Comparison of ENCODE assay signal across 31 cellular contexts in genomic region chr5:16750445-16750844, GRCh38.
"Had no signal": no experiment of that assay in that cellular context is flagged by ENCODE, and none has a peak within 500 bp of the region (broad histone marks: within the 10 kb centered on the region; RNA-seq: fewer than 3 reads in every experiment).

No MANE protein-coding gene starts in this region.

- H3K27ac Mint-ChIP-seq: activated CD4-positive, alpha-beta memory T cell treated with anti-CD3 and anti-CD28 coated beads, Interleukin-2, amount 10 ng/mL, durations not matched to agents 7 days and 5 days; activated CD8-positive, alpha-beta memory T cell treated with anti-CD3 and anti-CD28 coated beads, Interleukin-2, amount 10 ng/mL, durations not matched to agents 7 days and 5 days; activated naive CD4-positive, alpha-beta T cell treated with anti-CD3 and anti-CD28 coated beads, Interleukin-2, amount 10 ng/mL, durations not matched to agents 7 days and 5 days; activated naive CD8-positive, alpha-beta T cell; activated naive CD8-positive, alpha-beta T cell treated with anti-CD3 and anti-CD28 coated beads, Interleukin-2, amount 50 U/mL, for 24 hours had no signal

- H3K27me3 ChIP-seq: SJCRH30 had no signal

- H3K4me1 Mint-ChIP-seq: activated CD4-positive, alpha-beta memory T cell treated with anti-CD3 and anti-CD28 coated beads, Interleukin-2, amount 10 ng/mL, durations not matched to agents 7 days and 5 days; activated CD8-positive, alpha-beta memory T cell treated with anti-CD3 and anti-CD28 coated beads, Interleukin-2, amount 10 ng/mL, durations not matched to agents 7 days and 5 days; activated naive CD4-positive, alpha-beta T cell treated with anti-CD3 and anti-CD28 coated beads, Interleukin-2, amount 10 ng/mL, durations not matched to agents 7 days and 5 days; activated naive CD8-positive, alpha-beta T cell treated with anti-CD3 and anti-CD28 coated beads, Interleukin-2, amount 50 U/mL, for 24 hours had no signal

- H3K9ac ChIP-seq: KMS-11 had no signal

- H3K27ac ChIP-seq: KMS-11, SJCRH30, WERI-Rb-1 had no signal

- H3K9me3 ChIP-seq: SJCRH30 had no signal

- ATAC-seq: activated CD8-positive, alpha-beta memory T cell treated with anti-CD3 and anti-CD28 coated beads, Interleukin-2, amount 10 ng/mL, durations not matched to agents 7 days and 5 days; activated naive CD8-positive, alpha-beta T cell treated with anti-CD3 and anti-CD28 coated beads, Interleukin-2, amount 50 U/mL, for 24 hours; Panc1 had no signal

- H3K9me3 Mint-ChIP-seq: activated CD4-positive, alpha-beta memory T cell treated with anti-CD3 and anti-CD28 coated beads, Interleukin-2, amount 10 ng/mL, durations not matched to agents 7 days and 5 days; activated naive CD4-positive, alpha-beta T cell treated with anti-CD3 and anti-CD28 coated beads, Interleukin-2, amount 10 ng/mL, durations not matched to agents 7 days and 5 days; activated naive CD8-positive, alpha-beta T cell treated with anti-CD3 and anti-CD28 coated beads, Interleukin-2, amount 50 U/mL, for 24 hours had no signal

- FAIRE-seq: bronchial epithelial cell had no signal

- H3K36me3 Mint-ChIP-seq: activated CD8-positive, alpha-beta memory T cell treated with anti-CD3 and anti-CD28 coated beads, Interleukin-2, amount 10 ng/mL, durations not matched to agents 7 days and 5 days; activated naive CD4-positive, alpha-beta T cell treated with anti-CD3 and anti-CD28 coated beads, Interleukin-2, amount 10 ng/mL, durations not matched to agents 7 days and 5 days; activated naive CD8-positive, alpha-beta T cell had no signal

- H3K27me3 Mint-ChIP-seq: activated CD4-positive, alpha-beta memory T cell treated with anti-CD3 and anti-CD28 coated beads, Interleukin-2, amount 10 ng/mL, durations not matched to agents 7 days and 5 days; activated CD8-positive, alpha-beta memory T cell treated with anti-CD3 and anti-CD28 coated beads, Interleukin-2, amount 10 ng/mL, durations not matched to agents 7 days and 5 days; activated naive CD4-positive, alpha-beta T cell treated with anti-CD3 and anti-CD28 coated beads, Interleukin-2, amount 10 ng/mL, durations not matched to agents 7 days and 5 days; activated naive CD8-positive, alpha-beta T cell; activated naive CD8-positive, alpha-beta T cell treated with anti-CD3 and anti-CD28 coated beads, Interleukin-2, amount 50 U/mL, for 24 hours; brain had no signal

- H3K4me2 ChIP-seq: KMS-11 had no signal

- H3K4me3 ChIP-seq: SJCRH30, SK-N-MC had no signal

- H3K36me3 ChIP-seq: SJCRH30 had no signal

- H3K4me3 Mint-ChIP-seq: activated CD4-positive, alpha-beta memory T cell treated with anti-CD3 and anti-CD28 coated beads, Interleukin-2, amount 10 ng/mL, durations not matched to agents 7 days and 5 days; activated CD8-positive, alpha-beta memory T cell treated with anti-CD3 and anti-CD28 coated beads, Interleukin-2, amount 10 ng/mL, durations not matched to agents 7 days and 5 days; activated naive CD4-positive, alpha-beta T cell treated with anti-CD3 and anti-CD28 coated beads, Interleukin-2, amount 10 ng/mL, durations not matched to agents 7 days and 5 days; activated naive CD8-positive, alpha-beta T cell; activated naive CD8-positive, alpha-beta T cell treated with anti-CD3 and anti-CD28 coated beads, Interleukin-2, amount 50 U/mL, for 24 hours; brain had no signal

- DNase-seq: activated CD4-positive, alpha-beta memory T cell treated with anti-CD3 and anti-CD28 coated beads, Interleukin-2, amount 10 ng/mL, durations not matched to agents 7 days and 5 days; activated CD4-positive, alpha-beta T cell treated with anti-CD3 and anti-CD28 coated beads for 1 hour; activated CD4-positive, alpha-beta T cell treated with anti-CD3 and anti-CD28 coated beads for 48 hours; activated CD4-positive, CD25-positive, alpha-beta regulatory T cell; activated CD8-positive, alpha-beta memory T cell treated with anti-CD3 and anti-CD28 coated beads for 24 hours; activated CD8-positive, alpha-beta memory T cell treated with anti-CD3 and anti-CD28 coated beads, Interleukin-2, amount 10 ng/mL, durations not matched to agents 7 days and 5 days; activated CD8-positive, alpha-beta memory T cell treated with anti-CD3 and anti-CD28 coated beads, Interleukin-2, amount 50 U/mL, for 48 hours; activated effector memory CD4-positive, alpha-beta T cell treated with Interleukin-2 at 50 U/mL for 16 hours; activated naive CD4-positive, alpha-beta T cell treated with anti-CD3 and anti-CD28 coated beads, Interleukin-2, amount 10 ng/mL, durations not matched to agents 7 days and 5 days; activated naive CD8-positive, alpha-beta T cell treated with anti-CD3 and anti-CD28 coated beads, Interleukin-2, amount 50 U/mL, for 24 hours; activated T-cell treated with anti-CD3 and anti-CD28 coated beads, Interleukin-2, amount 50 U/mL, for 48 hours; anterior cingulate cortex; cerebellar nuclear complex; MM.1S; MV-4-11; NCI-H1092; NCI-H1436 treated with DMSO at 0.1 percent for 48 hours; NCI-H187 treated with DMSO at 0.1 percent for 48 hours; NCI-H2107; NCI-H345; NCI-H510A; SHP77; SJCRH30; T1000; WERI-Rb-1 had no signal
